In genomic region chr4:83484500-83485431, GRCh38 we compare ENCODE assay signal across 8 cellular contexts. TPM values are rescaled to one million over a fixed set of nuclear protein-coding genes. Genes with fewer than 3 reads are reported as not detected.
DNase-seq lines count a peak whose midpoint lies in the region; ATAC-seq and TF ChIP-seq lines count a peak whose summit lies in the region.

TSS of gene ABRAXAS1 (minus strand) at chr4:83485100. CDS start at chr4:83485072, 28 bp downstream.

- no peaks in the 10 kb centered on the region for H3K9me3 Mint-ChIP-seq in activated CD4-positive, alpha-beta T cell treated with anti-CD3 and anti-CD28 coated beads, Interleukin-2, amount 10 ng/mL, durations not matched to agents 7 days and 5 days

- H3K27ac ChIP-seq in BLaER1 treated with 17β-estradiol and CSF1 and Interleukin-3, amounts not matched to agents 10 nM and 100 nM: peak within 1 kb of the TSS; percentile 16 to 93 (median 86); a peak in 21 of 22 replicates
- peak within 1 kb of the TSS; percentile 88 to 92 for H3K27ac ChIP-seq in left lung

- peaks cover 19 to 33% (median 27%) of the 10 kb centered on the region in 10 experiments for H3K4me1 ChIP-seq in BLaER1 treated with 17β-estradiol and CSF1 and Interleukin-3, amounts not matched to agents 10 nM and 100 nM
- H3K4me1 ChIP-seq in left lung: peaks cover 8 to 22% of the 10 kb centered on the region in 2 donors

- peaks cover 7 to 34% (median 19%) of the 10 kb centered on the region in 11 experiments; a peak in 21 of 22 replicates for H3K36me3 ChIP-seq in BLaER1 treated with 17β-estradiol and CSF1 and Interleukin-3, amounts not matched to agents 10 nM and 100 nM
- H3K36me3 ChIP-seq in left lung: peaks cover 0 to 6% of the 10 kb centered on the region in 2 donors

- H3K4me2 ChIP-seq in BLaER1 treated with 17β-estradiol and CSF1 and Interleukin-3, amounts not matched to agents 10 nM and 100 nM: peak within 1 kb of the TSS; percentile 76 to 95 (median 85)

- H3K9ac ChIP-seq in BLaER1 treated with 17β-estradiol and CSF1 and Interleukin-3, amounts not matched to agents 10 nM and 100 nM: peak within 1 kb of the TSS; percentile 78 to 90 (median 87)

- POLR2A ChIA-PET in activated CD4-positive, alpha-beta T cell treated with anti-CD3 and anti-CD28 coated beads, Interleukin-2, amount 10 ng/mL, durations not matched to agents 7 days and 5 days (lab: Charles Lee): no interaction called here

- H3K27ac Mint-ChIP-seq in activated CD4-positive, alpha-beta T cell treated with anti-CD3 and anti-CD28 coated beads, Interleukin-2, amount 10 ng/mL, durations not matched to agents 7 days and 5 days: peak within 1 kb of the TSS; percentile 95

- peaks cover 4% of the 10 kb centered on the region for H3K36me3 Mint-ChIP-seq in activated CD4-positive, alpha-beta T cell treated with anti-CD3 and anti-CD28 coated beads, Interleukin-2, amount 10 ng/mL, durations not matched to agents 7 days and 5 days (ENCODE audit: low read depth)

- H3K4me3 Mint-ChIP-seq in activated CD4-positive, alpha-beta T cell treated with anti-CD3 and anti-CD28 coated beads, Interleukin-2, amount 10 ng/mL, durations not matched to agents 7 days and 5 days: peak within 1 kb of the TSS; percentile 97

- H3K9me3 ChIP-seq in BLaER1 treated with 17β-estradiol and CSF1 and Interleukin-3, amounts not matched to agents 10 nM and 100 nM (replicated peaks in 1 of 11): no peaks in the 10 kb centered on the region
- no peaks in the 10 kb centered on the region for H3K9me3 ChIP-seq in left lung

- no peak for TF ChIP-seq CTCF in left lung (IDR thresholded peaks at IDR 0.05)

- peak within 1 kb of the TSS; percentile 64 to 88 (median 75) for H3K4me3 ChIP-seq in BLaER1 treated with 17β-estradiol and CSF1 and Interleukin-3, amounts not matched to agents 10 nM and 100 nM
- peak within 1 kb of the TSS; percentile 87 to 93 for H3K4me3 ChIP-seq in left lung

- H3K27me3 Mint-ChIP-seq in activated CD4-positive, alpha-beta T cell treated with anti-CD3 and anti-CD28 coated beads, Interleukin-2, amount 10 ng/mL, durations not matched to agents 7 days and 5 days: no peaks in the 10 kb centered on the region

- no peaks in the 10 kb centered on the region for H4K20me1 ChIP-seq in BLaER1 treated with 17β-estradiol and CSF1 and Interleukin-3, amounts not matched to agents 10 nM and 100 nM

- CTCF ChIA-PET in activated CD4-positive, alpha-beta T cell treated with anti-CD3 and anti-CD28 coated beads, Interleukin-2, amount 10 ng/mL, durations not matched to agents 7 days and 5 days (lab: Charles Lee): interaction anchor here (1.1 to 1.6 kb wide), 2 partner anchors 16 to 59 kb away, joined by 4 read pairs; no protein-coding TSS in a partner anchor

- intact Hi-C loops in left lung (cut with DNase I): no loop called here

- DNase-seq in NCI-H526 treated with DMSO at 0.1 percent for 48 hours (lab: John Stamatoyannopoulos, UW) (peak; percentile 73), dedifferentiated amniotic fluid mesenchymal stem cell (ENCODE audit: extremely low spot score) (peak; percentile 92), left lung (peak; percentile 95 to 99)
- peak; percentile 95 for DNase-seq in activated CD4-positive, alpha-beta T cell treated with anti-CD3 and anti-CD28 coated beads, Interleukin-2, amount 10 ng/mL, durations not matched to agents 7 days and 5 days
- peak; percentile 91 for DNase-seq in stimulated activated CD4-positive, alpha-beta T cell treated with anti-CD3 and anti-CD28 coated beads, Interleukin-2, amount 100 ng/mL, for 4 hours (ENCODE audit: low read depth)

- peak; percentile 93 for ATAC-seq in GM19351 (IDR thresholded peaks at IDR 0.05; ENCODE audit: unreplicated experiment)
- ATAC-seq in HG03520 (IDR thresholded peaks at IDR 0.05; ENCODE audit: unreplicated experiment): peak; percentile 96
- peak; percentile 100 for ATAC-seq in left lung

- peaks cover 29% of the 10 kb centered on the region for H3K4me1 Mint-ChIP-seq in activated CD4-positive, alpha-beta T cell treated with anti-CD3 and anti-CD28 coated beads, Interleukin-2, amount 10 ng/mL, durations not matched to agents 7 days and 5 days

- H3K27me3 ChIP-seq in BLaER1 treated with 17β-estradiol and CSF1 and Interleukin-3, amounts not matched to agents 10 nM and 100 nM: no peaks in the 10 kb centered on the region
- no peaks in the 10 kb centered on the region for H3K27me3 ChIP-seq in left lung

RNA-seq across cellular contexts. Expression of gene ABRAXAS1, which starts in this region (rescaled TPM):
- total RNA-seq in activated CD4-positive, alpha-beta T cell treated with anti-CD3 and anti-CD28 coated beads, Interleukin-2, amount 10 ng/mL, durations not matched to agents 7 days and 5 days: 10 to 100 TPM; 17.3 to 18.7 TPM
- 10 to 100 TPM; 10.7 to 11.6 TPM for total RNA-seq in left lung

Comparison
In these comparisons a context has a peak if more than half of its experiments do, and no peak if none do; other contexts are left out.
1. Peak in every context shown above with its lines: DNase-seq, ATAC-seq, H3K4me3 ChIP-seq and H3K27ac ChIP-seq.